Comparison of ENCODE assay signal across 21 cellular contexts in the genomic region with DNA sequence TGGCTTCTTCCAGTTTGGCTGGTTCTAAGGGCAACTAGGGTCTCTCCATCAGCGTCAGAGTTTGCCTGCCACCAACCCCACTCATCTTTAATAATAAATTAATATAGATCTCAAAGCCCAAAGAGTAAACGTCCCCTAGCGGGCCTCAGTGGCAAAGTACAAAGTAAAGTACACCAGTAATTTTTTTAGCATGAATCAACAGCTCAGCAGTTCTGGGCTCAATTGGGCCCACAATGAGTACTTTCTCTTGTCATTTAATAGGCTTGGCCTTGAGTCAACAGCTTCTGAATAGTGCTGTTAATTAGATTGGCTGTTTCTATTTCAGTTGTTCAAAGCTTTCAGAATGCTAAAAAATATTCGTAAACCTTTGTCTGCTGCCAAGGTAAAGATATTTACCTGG.
DNase-seq lines count a peak whose midpoint lies in the region; TF ChIP-seq lines count a peak whose summit lies in the region.
"Had no signal": no experiment of that assay in that cellular context is flagged by ENCODE, and none has a peak within 500 bp of the region (broad histone marks: within the 10 kb centered on the region; RNA-seq: fewer than 3 reads in every experiment).

No MANE protein-coding gene starts in this region.

- no peaks in the 10 kb centered on the region for H3K36me3 Mint-ChIP-seq in neural progenitor cell
- H3K36me3 Mint-ChIP-seq: memory B cell; naive thymus-derived CD8-positive, alpha-beta T cell; T-cell had no signal

- H3K9me3 ChIP-seq in neural progenitor cell (ENCODE audit: low read depth) = no peaks in the 10 kb centered on the region
- H3K9me3 ChIP-seq: ascending aorta, BLaER1, testis had no signal

- H3K27me3 Mint-ChIP-seq in neural progenitor cell (ENCODE audit: insufficient read depth, low read depth) = no peaks in the 10 kb centered on the region

- H3F3A ChIP-seq in neural progenitor cell (ENCODE audit: low read depth) = no peaks in the 10 kb centered on the region

- peaks cover 24% of the 10 kb centered on the region for H3K4me1 ChIP-seq in neural progenitor cell
- H3K4me1 ChIP-seq: testis had no signal

- H3K36me3 ChIP-seq in neural progenitor cell = no peaks in the 10 kb centered on the region
- H3K36me3 ChIP-seq: ascending aorta, BLaER1 had no signal

- no peak overlapping the region for H3K4me3 ChIP-seq in neural progenitor cell
- H3K4me3 ChIP-seq: ascending aorta, BLaER1, hepatocyte, testis had no signal

- DNase-seq in NCI-H2196 treated with DMSO at 0.1 percent for 48 hours (lab: John Stamatoyannopoulos, UW; ENCODE audit: unreplicated experiment) (peak; percentile 5), NCI-H2196 (lab: John Stamatoyannopoulos, UW; ENCODE audit: unreplicated experiment) (no peak), NCI-H69 (lab: John Stamatoyannopoulos, UW) (peak; percentile 76), globus pallidus (ENCODE audit: low spot score) (peak; percentile 40), neural progenitor cell (ENCODE audit: low spot score) (no peak), RKO (ENCODE audit: low spot score) (no peak)
- no peak for DNase-seq in stimulated activated naive CD4-positive, alpha-beta T cell (lab: John Stamatoyannopoulos, UW)
- DNase-seq in activated CD4-positive, CD25-positive, alpha-beta regulatory T cell treated with anti-CD3 and anti-CD28 coated beads, Interleukin-2, amount 50 U/mL, for 72 hours = no peak
- DNase-seq: activated naive CD4-positive, alpha-beta T cell treated with Interleukin-2 at 50 U/mL for 16 hours; endodermal cell; kidney; naive thymus-derived CD8-positive, alpha-beta T cell; NCI-H510A treated with DMSO at 0.1 percent for 48 hours; posterior cingulate gyrus; SHP77 treated with DMSO at 0.1 percent for 48 hours; T-cell; testis had no signal

- no peak overlapping the region for H3K9ac ChIP-seq in neural progenitor cell
- H3K9ac ChIP-seq: BLaER1 had no signal

- no peaks in the 10 kb centered on the region for H3K79me2 ChIP-seq in neural progenitor cell (ENCODE audit: low read depth)
- H3K79me2 ChIP-seq: hepatocyte had no signal

- H3K27me3 ChIP-seq in neural progenitor cell = peaks cover 4% of the 10 kb centered on the region
- H3K27me3 ChIP-seq: ascending aorta, BLaER1, hepatocyte, testis had no signal

- TF ChIP-seq CTCF in neural progenitor cell (IDR thresholded peaks at IDR 0.05) = no peak

- no peak overlapping the region for H3K4me3 Mint-ChIP-seq in neural progenitor cell
- H3K4me3 Mint-ChIP-seq: endodermal cell; memory B cell; naive thymus-derived CD8-positive, alpha-beta T cell; T-cell had no signal

- no peak overlapping the region for H3K4me2 ChIP-seq in neural progenitor cell
- H3K4me2 ChIP-seq: BLaER1, hepatocyte had no signal

- peaks cover 36% of the 10 kb centered on the region for H3K4me1 Mint-ChIP-seq in neural progenitor cell
- H3K4me1 Mint-ChIP-seq: memory B cell; naive thymus-derived CD8-positive, alpha-beta T cell; T-cell had no signal

- H3K27ac ChIP-seq in neural progenitor cell = no peak overlapping the region
- H3K27ac ChIP-seq: BLaER1, hepatocyte, testis had no signal

- H3K27ac Mint-ChIP-seq in neural progenitor cell = no peak overlapping the region
- H3K27ac Mint-ChIP-seq: endodermal cell; memory B cell; naive thymus-derived CD8-positive, alpha-beta T cell; T-cell had no signal

- no peak overlapping the region for H2AFZ ChIP-seq in neural progenitor cell (replicated peaks)
- H2AFZ ChIP-seq: hepatocyte had no signal

- no peaks in the 10 kb centered on the region for H3K9me3 Mint-ChIP-seq in neural progenitor cell
- H3K9me3 Mint-ChIP-seq: endodermal cell; memory B cell; naive thymus-derived CD8-positive, alpha-beta T cell; T-cell had no signal

- no peaks in the 10 kb centered on the region for H4K20me1 ChIP-seq in neural progenitor cell (ENCODE audit: low read depth)
- H4K20me1 ChIP-seq: BLaER1 had no signal

Comparison
In these comparisons a context has a peak if more than half of its experiments do, and no peak if none do; other contexts are left out.
1. DNase-seq: peak in NCI-H2196 treated with DMSO at 0.1 percent for 48 hours (single experiment), NCI-H69 (single experiment) and globus pallidus (single experiment); none in NCI-H2196 (single experiment), stimulated activated naive CD4-positive, alpha-beta T cell (0 of 6), neural progenitor cell (single experiment), RKO (single experiment) and activated CD4-positive, CD25-positive, alpha-beta regulatory T cell treated with anti-CD3 and anti-CD28 coated beads, Interleukin-2, amount 50 U/mL, for 72 hours (single experiment).